In the genomic region with DNA sequence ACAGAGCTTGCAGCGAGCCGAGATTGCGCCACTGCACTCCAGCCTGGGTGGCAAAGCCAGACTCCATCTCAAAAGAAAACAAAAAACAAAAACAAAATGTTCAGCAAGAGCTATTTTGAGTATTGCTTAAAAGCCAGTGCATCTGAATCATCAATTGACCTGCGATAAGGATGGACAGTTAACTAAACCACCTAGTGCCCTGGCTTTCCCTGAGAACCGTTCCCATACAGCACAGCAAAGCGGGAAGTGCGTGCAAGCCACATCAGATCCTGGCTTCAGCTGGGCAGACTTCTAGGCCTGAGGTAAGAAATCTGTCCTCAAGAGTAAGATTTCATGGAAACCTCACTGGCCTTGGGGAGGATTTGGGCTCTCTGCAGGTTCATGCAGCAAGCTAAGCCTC, we compare ENCODE assay signal across 16 cellular contexts.
"Had no signal": no experiment of that assay in that cellular context is flagged by ENCODE, and none has a peak within 500 bp of the region (broad histone marks: within the 10 kb centered on the region; RNA-seq: fewer than 3 reads in every experiment).

No MANE protein-coding gene starts in this region.

- H3K27ac ChIP-seq: prostate gland, right atrium auricular region, transverse colon had no signal

- DNase-seq: activated CD4-positive, alpha-beta T cell treated with anti-CD3 and anti-CD28 coated beads, Interleukin-2, amount 50 U/mL, for 1 hour; activated CD4-positive, CD25-positive, alpha-beta regulatory T cell treated with anti-CD3 and anti-CD28 coated beads, Interleukin-2, amount 50 U/mL, for 72 hours; activated naive CD8-positive, alpha-beta T cell treated with anti-CD3 and anti-CD28 coated beads for 36 hours; caudate nucleus; foreskin melanocyte; glutamatergic neuron; hippocampal formation; left cardiac atrium; mesenchymal stem cell; nephron progenitor cell; transverse colon had no signal

- H3K27me3 Mint-ChIP-seq: activated naive CD8-positive, alpha-beta T cell treated with anti-CD3 and anti-CD28 coated beads for 36 hours; brain; stimulated activated naive CD8-positive, alpha-beta T cell treated with anti-CD3 and anti-CD28 coated beads, Interleukin-15, Interleukin-2, amounts not matched to agents 100 ng/mL and 50 ng/mL, for 24 hours had no signal

- H3K27me3 ChIP-seq: right atrium auricular region, transverse colon had no signal

- H3K9me3 ChIP-seq: prostate gland, right atrium auricular region, transverse colon had no signal

- ATAC-seq: left cardiac atrium had no signal

- H3K36me3 ChIP-seq: prostate gland, right atrium auricular region, transverse colon had no signal

- H3K4me1 ChIP-seq: prostate gland had no signal

- H3K27ac Mint-ChIP-seq: activated naive CD8-positive, alpha-beta T cell treated with anti-CD3 and anti-CD28 coated beads for 36 hours; nephron progenitor cell; stimulated activated naive CD8-positive, alpha-beta T cell treated with anti-CD3 and anti-CD28 coated beads, Interleukin-15, Interleukin-2, amounts not matched to agents 100 ng/mL and 50 ng/mL, for 24 hours had no signal

- H3K9me3 Mint-ChIP-seq: activated naive CD8-positive, alpha-beta T cell treated with anti-CD3 and anti-CD28 coated beads for 36 hours; activated T-helper 1 cell treated with anti-CD3 and anti-CD28 coated beads, Interleukin-12 subunit alpha, Interleukin-12 subunit beta, Interleukin-2, Interleukin-4 antibody, amounts not matched to agents 30 ng/mL and 10 ng/mL and 1 ng/mL, durations not matched to agents 14 hours and 24 hours and 36 hours; brain; nephron progenitor cell; stimulated activated naive CD8-positive, alpha-beta T cell treated with anti-CD3 and anti-CD28 coated beads, Interleukin-15, Interleukin-2, amounts not matched to agents 100 ng/mL and 50 ng/mL, for 24 hours had no signal

- H3K4me3 ChIP-seq: prostate gland, right atrium auricular region, transverse colon had no signal

- H3K4me3 Mint-ChIP-seq: stimulated activated naive CD8-positive, alpha-beta T cell treated with anti-CD3 and anti-CD28 coated beads, Interleukin-15, Interleukin-2, amounts not matched to agents 100 ng/mL and 50 ng/mL, for 24 hours had no signal
